11 cellular contexts compared by ENCODE assay signal in the genomic region with DNA sequence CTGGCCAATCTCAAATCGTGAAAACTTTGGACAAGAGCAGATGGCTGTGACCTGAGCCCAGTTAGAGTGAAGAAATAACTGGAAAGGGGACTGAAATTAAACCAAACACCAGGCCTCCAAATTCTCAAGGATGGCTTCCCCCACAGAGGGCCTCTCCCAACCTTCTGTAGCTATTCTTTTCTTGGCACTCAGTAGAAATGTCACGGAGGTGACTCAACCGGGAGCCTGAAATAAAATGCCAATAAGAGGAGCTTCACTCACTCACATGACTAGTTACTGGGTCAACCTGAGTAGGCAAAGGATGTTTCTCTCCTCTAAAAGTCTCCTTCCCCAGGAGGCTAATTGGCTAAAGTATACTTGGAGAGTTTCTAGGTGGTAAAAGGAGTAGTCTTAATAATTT.
"Had no signal": no experiment of that assay in that cellular context is flagged by ENCODE, and none has a peak within 500 bp of the region (broad histone marks: within the 10 kb centered on the region; RNA-seq: fewer than 3 reads in every experiment).

No MANE protein-coding gene starts in this region.

- H3K36me3 ChIP-seq: esophagus muscularis mucosa, left lung had no signal

- H3K4me1 ChIP-seq: esophagus muscularis mucosa, left lung had no signal

- H3K27ac ChIP-seq: esophagus muscularis mucosa, left lung had no signal

- H3K27ac Mint-ChIP-seq: activated T-helper 1 cell treated with anti-CD3 and anti-CD28 coated beads, Interleukin-12 subunit alpha, Interleukin-12 subunit beta, Interleukin-2, Interleukin-4 antibody, amounts not matched to agents 30 ng/mL and 10 ng/mL and 1 ng/mL, durations not matched to agents 14 hours and 24 hours and 36 hours; dendritic cell treated with granulocyte-macrophage colony-stimulating factor and Interleukin-4, amounts not matched to agents 40 ng/mL and 50 ng/mL, for 4 days had no signal

- H3K9me3 ChIP-seq: left lung had no signal

- H3K4me1 Mint-ChIP-seq: neural crest cell had no signal

- H3K27me3 ChIP-seq: esophagus muscularis mucosa, left lung had no signal

- ATAC-seq: left lung had no signal

- DNase-seq: activated CD4-positive, alpha-beta T cell treated with anti-CD3 and anti-CD28 coated beads for 1 hour; activated CD4-positive, alpha-beta T cell treated with anti-CD3 and anti-CD28 coated beads, Interleukin-2, amount 50 U/mL, for 48 hours; activated naive CD4-positive, alpha-beta T cell treated with Interleukin-2 at 50 U/mL for 16 hours; foreskin fibroblast; left lung; mesendoderm; stimulated activated CD4-positive, alpha-beta T cell treated with anti-CD3 and anti-CD28 coated beads, Interleukin-4, amount 100 ng/mL, for 24 hours had no signal

- H3K4me3 Mint-ChIP-seq: activated T-helper 1 cell treated with anti-CD3 and anti-CD28 coated beads, Interleukin-12 subunit alpha, Interleukin-12 subunit beta, Interleukin-2, Interleukin-4 antibody, amounts not matched to agents 30 ng/mL and 10 ng/mL and 1 ng/mL, durations not matched to agents 14 hours and 24 hours and 36 hours; dendritic cell treated with granulocyte-macrophage colony-stimulating factor and Interleukin-4, amounts not matched to agents 40 ng/mL and 50 ng/mL, for 4 days; neural crest cell had no signal

- H3K4me3 ChIP-seq: esophagus muscularis mucosa, left lung had no signal
